1 cellular context compared by ENCODE assay signal in the genomic region with DNA sequence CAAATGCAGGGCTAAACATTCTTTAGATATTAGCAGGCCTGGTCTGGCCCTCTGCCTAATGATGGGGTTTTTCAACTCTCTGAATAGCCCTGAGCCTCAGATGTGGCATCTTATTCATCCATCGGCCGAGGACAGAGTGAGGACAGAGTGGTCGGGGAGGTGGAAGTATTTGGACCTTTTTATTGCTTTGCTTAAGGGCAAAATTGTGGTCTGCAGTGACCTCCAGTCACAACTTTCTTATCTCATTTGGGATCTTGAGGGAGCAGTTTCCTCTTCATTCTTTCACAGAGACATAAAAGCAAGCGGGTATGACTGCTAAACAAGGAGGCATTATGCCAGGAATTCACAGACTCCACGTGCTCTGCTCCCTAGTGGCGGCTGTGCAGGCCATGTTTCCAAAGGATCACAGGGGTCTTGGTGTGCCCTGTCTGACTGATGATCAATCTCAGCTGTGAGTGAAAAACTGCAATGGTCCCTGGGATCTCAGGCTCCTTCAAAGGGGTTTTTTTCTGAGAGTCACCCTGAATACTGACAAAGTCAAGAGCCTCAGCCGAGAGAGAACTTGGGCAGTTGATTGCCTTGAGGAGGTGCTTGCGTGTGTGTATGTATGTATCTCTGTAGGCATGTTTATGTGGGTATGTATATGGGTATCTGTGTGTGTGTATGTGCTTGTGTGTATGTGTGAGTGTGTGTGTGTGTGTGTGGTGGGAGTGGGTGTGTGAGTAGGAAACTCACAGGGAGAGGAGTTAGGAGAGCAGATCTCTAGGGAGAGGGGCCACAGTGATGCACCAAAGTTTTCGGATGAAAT.
A peak's percentile ranks its signal among the peaks of the same experiment; 100 is the strongest.
TF ChIP-seq lines count a peak whose summit lies in the region.

No MANE protein-coding gene starts in this region.

TF ChIP-seq in SK-N-SH, 30 proteins besides CTCF, POLR2A, EP300 and RAD21 (continued from another document):
- TF ChIP-seq, protein P1, sequence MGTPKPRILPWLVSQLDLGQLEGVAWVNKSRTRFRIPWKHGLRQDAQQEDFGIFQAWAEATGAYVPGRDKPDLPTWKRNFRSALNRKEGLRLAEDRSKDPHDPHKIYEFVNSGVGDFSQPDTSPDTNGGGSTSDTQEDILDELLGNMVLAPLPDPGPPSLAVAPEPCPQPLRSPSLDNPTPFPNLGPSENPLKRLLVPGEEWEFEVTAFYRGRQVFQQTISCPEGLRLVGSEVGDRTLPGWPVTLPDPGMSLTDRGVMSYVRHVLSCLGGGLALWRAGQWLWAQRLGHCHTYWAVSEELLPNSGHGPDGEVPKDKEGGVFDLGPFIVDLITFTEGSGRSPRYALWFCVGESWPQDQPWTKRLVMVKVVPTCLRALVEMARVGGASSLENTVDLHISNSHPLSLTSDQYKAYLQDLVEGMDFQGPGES (IDR thresholded peaks at IDR 0.05; ENCODE audit: low read depth, low read length): no peak
- TF ChIP-seq RCOR1 (IDR thresholded peaks at IDR 0.05; ENCODE audit: low read length): no peak
- 0 out of 2 replicates have a peak, but pooled peaks have one; percentile 24 for TF ChIP-seq RXRA (IDR thresholded peaks at IDR 0.05; ENCODE audit: borderline replicate concordance, low read depth)
